ENCODE assay signal across 1 cellular context in the genomic region with DNA sequence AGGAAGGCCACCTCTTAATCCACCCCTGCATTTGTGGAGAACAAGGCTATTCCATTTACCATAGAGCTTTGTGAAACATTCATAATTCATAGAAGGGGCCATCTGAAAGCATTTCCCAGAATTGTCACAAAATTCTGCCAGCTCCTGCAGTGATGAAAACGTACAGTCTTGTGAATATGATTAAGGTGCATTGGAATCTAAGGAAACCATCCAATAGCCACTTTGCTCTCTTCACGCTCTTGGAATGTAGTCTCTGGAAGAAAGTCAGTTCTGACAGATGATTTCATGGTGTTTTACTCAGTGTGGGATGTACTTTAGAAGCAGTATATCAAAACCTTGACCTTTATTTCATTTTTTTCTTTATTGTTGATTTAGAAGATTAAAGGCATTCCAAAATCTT.
TF ChIP-seq lines count a peak whose summit lies in the region.

No MANE protein-coding gene starts in this region.

TF ChIP-seq in GM23338, 12 proteins besides CTCF, POLR2A, EP300 and RAD21 (continued from another document):
- TF ChIP-seq ZNF114 (CRISPR knock-in tag; IDR thresholded peaks at IDR 0.05) (no peak), CREB1 (CRISPR knock-in tag; IDR thresholded peaks at IDR 0.05; ENCODE audit: low read depth) (no peak), POLR2AphosphoS5 (IDR thresholded peaks at IDR 0.05; ENCODE audit: low read depth) (no peak), EZH2phosphoT487 (IDR thresholded peaks at IDR 0.05; ENCODE audit: unreplicated experiment) (no peak), NANOG (IDR thresholded peaks at IDR 0.05; ENCODE audit: borderline replicate concordance) (no peak), ZNF331 (CRISPR knock-in tag; IDR thresholded peaks at IDR 0.05; ENCODE audit: low read depth) (no peak), STAT1 (IDR thresholded peaks at IDR 0.05; ENCODE audit: unreplicated experiment) (no peak), JUNB (IDR thresholded peaks at IDR 0.05; ENCODE audit: unreplicated experiment) (no peak)
- TF ChIP-seq, protein P1, sequence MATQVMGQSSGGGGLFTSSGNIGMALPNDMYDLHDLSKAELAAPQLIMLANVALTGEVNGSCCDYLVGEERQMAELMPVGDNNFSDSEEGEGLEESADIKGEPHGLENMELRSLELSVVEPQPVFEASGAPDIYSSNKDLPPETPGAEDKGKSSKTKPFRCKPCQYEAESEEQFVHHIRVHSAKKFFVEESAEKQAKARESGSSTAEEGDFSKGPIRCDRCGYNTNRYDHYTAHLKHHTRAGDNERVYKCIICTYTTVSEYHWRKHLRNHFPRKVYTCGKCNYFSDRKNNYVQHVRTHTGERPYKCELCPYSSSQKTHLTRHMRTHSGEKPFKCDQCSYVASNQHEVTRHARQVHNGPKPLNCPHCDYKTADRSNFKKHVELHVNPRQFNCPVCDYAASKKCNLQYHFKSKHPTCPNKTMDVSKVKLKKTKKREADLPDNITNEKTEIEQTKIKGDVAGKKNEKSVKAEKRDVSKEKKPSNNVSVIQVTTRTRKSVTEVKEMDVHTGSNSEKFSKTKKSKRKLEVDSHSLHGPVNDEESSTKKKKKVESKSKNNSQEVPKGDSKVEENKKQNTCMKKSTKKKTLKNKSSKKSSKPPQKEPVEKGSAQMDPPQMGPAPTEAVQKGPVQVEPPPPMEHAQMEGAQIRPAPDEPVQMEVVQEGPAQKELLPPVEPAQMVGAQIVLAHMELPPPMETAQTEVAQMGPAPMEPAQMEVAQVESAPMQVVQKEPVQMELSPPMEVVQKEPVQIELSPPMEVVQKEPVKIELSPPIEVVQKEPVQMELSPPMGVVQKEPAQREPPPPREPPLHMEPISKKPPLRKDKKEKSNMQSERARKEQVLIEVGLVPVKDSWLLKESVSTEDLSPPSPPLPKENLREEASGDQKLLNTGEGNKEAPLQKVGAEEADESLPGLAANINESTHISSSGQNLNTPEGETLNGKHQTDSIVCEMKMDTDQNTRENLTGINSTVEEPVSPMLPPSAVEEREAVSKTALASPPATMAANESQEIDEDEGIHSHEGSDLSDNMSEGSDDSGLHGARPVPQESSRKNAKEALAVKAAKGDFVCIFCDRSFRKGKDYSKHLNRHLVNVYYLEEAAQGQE (IDR thresholded peaks at IDR 0.05; ENCODE audit: unreplicated experiment): no peak
- TF ChIP-seq, protein P2, sequence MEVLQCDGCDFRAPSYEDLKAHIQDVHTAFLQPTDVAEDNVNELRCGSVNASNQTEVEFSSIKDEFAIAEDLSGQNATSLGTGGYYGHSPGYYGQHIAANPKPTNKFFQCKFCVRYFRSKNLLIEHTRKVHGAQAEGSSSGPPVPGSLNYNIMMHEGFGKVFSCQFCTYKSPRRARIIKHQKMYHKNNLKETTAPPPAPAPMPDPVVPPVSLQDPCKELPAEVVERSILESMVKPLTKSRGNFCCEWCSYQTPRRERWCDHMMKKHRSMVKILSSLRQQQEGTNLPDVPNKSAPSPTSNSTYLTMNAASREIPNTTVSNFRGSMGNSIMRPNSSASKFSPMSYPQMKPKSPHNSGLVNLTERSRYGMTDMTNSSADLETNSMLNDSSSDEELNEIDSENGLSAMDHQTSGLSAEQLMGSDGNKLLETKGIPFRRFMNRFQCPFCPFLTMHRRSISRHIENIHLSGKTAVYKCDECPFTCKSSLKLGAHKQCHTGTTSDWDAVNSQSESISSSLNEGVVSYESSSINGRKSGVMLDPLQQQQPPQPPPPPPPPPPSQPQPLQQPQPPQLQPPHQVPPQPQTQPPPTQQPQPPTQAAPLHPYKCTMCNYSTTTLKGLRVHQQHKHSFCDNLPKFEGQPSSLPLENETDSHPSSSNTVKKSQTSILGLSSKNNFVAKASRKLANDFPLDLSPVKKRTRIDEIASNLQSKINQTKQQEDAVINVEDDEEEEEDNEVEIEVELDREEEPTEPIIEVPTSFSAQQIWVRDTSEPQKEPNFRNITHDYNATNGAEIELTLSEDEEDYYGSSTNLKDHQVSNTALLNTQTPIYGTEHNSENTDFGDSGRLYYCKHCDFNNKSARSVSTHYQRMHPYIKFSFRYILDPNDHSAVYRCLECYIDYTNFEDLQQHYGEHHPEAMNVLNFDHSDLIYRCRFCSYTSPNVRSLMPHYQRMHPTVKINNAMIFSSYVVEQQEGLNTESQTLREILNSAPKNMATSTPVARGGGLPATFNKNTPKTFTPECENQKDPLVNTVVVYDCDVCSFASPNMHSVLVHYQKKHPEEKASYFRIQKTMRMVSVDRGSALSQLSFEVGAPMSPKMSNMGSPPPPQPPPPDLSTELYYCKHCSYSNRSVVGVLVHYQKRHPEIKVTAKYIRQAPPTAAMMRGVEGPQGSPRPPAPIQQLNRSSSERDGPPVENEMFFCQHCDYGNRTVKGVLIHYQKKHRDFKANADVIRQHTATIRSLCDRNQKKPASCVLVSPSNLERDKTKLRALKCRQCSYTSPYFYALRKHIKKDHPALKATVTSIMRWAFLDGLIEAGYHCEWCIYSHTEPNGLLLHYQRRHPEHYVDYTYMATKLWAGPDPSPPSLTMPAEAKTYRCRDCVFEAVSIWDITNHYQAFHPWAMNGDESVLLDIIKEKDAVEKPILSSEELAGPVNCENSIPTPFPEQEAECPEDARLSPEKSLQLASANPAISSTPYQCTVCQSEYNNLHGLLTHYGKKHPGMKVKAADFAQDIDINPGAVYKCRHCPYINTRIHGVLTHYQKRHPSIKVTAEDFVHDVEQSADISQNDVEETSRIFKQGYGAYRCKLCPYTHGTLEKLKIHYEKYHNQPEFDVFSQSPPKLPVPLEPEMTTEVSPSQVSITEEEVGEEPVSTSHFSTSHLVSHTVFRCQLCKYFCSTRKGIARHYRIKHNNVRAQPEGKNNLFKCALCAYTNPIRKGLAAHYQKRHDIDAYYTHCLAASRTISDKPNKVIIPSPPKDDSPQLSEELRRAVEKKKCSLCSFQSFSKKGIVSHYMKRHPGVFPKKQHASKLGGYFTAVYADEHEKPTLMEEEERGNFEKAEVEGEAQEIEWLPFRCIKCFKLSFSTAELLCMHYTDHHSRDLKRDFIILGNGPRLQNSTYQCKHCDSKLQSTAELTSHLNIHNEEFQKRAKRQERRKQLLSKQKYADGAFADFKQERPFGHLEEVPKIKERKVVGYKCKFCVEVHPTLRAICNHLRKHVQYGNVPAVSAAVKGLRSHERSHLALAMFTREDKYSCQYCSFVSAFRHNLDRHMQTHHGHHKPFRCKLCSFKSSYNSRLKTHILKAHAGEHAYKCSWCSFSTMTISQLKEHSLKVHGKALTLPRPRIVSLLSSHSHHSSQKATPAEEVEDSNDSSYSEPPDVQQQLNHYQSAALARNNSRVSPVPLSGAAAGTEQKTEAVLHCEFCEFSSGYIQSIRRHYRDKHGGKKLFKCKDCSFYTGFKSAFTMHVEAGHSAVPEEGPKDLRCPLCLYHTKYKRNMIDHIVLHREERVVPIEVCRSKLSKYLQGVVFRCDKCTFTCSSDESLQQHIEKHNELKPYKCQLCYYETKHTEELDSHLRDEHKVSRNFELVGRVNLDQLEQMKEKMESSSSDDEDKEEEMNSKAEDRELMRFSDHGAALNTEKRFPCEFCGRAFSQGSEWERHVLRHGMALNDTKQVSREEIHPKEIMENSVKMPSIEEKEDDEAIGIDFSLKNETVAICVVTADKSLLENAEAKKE (CRISPR knock-in tag; IDR thresholded peaks at IDR 0.05): no peak
